27 cellular contexts compared by ENCODE assay signal in the genomic region with DNA sequence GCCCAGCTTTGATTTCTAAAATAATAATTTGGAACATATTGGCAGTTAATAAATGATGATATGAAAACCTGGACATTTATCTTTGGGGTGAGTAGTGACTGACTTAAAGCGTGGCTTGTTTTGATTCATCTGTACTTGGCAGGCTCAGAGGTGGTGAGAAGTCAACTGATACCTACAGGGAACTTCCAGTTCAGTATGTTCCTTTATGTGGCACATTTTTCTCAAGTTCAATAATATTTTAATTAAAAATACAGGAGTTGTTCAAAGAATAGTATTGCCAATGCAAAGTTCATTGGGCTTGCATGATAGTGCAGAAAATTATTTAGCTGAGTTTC.
"Had no signal": no experiment of that assay in that cellular context is flagged by ENCODE, and none has a peak within 500 bp of the region (broad histone marks: within the 10 kb centered on the region; RNA-seq: fewer than 3 reads in every experiment).

No MANE protein-coding gene starts in this region.

- H3K9me3 Mint-ChIP-seq: stimulated activated effector memory CD8-positive, alpha-beta T cell treated with anti-CD3 and anti-CD28 coated beads, Interleukin-12 subunit alpha, Interleukin-12 subunit beta, amount 100 ng/mL, for 72 hours; stimulated activated memory B cell treated with anti-CD40 and anti-IgM and Interleukin-4, amounts not matched to agents 10 μg/mL and 1 μg/mL and 100 μg/mL, for 72 hours; stimulated activated naive B cell treated with anti-CD40 and anti-IgM and Interleukin-4, amounts not matched to agents 10 μg/mL and 1 μg/mL and 100 μg/mL, for 72 hours; stimulated activated naive CD8-positive, alpha-beta T cell treated with anti-CD3 and anti-CD28 coated beads, Interleukin-15, amount 100 ng/mL, for 72 hours; stimulated activated naive CD8-positive, alpha-beta T cell treated with anti-CD3 and anti-CD28 coated beads, Interleukin-15, Interleukin-2, amounts not matched to agents 100 ng/mL and 50 ng/mL, for 24 hours; type B pancreatic cell had no signal

- H3K27ac Mint-ChIP-seq: stimulated activated effector memory CD8-positive, alpha-beta T cell treated with anti-CD3 and anti-CD28 coated beads, Interleukin-12 subunit alpha, Interleukin-12 subunit beta, amount 100 ng/mL, for 72 hours; stimulated activated memory B cell treated with anti-CD40 and anti-IgM and Interleukin-4, amounts not matched to agents 10 μg/mL and 1 μg/mL and 100 μg/mL, for 72 hours; stimulated activated naive B cell treated with anti-CD40 and anti-IgM and Interleukin-4, amounts not matched to agents 10 μg/mL and 1 μg/mL and 100 μg/mL, for 72 hours; stimulated activated naive CD8-positive, alpha-beta T cell treated with anti-CD3 and anti-CD28 coated beads, Interleukin-15, Interleukin-2, amounts not matched to agents 100 ng/mL and 50 ng/mL, for 24 hours; type B pancreatic cell had no signal

- DNase-seq: stimulated activated CD4-positive, alpha-beta T cell treated with anti-CD3 and anti-CD28 coated beads, Interleukin-2, amount 100 ng/mL, for 48 hours; stimulated activated CD4-positive, alpha-beta T cell treated with anti-CD3 and anti-CD28 coated beads, Interleukin-4, amount 100 ng/mL, for 1 hour; stimulated activated CD4-positive, alpha-beta T cell treated with anti-CD3 and anti-CD28 coated beads, Interleukin-4, amount 100 ng/mL, for 24 hours; stimulated activated CD4-positive, alpha-beta T cell treated with anti-CD3 and anti-CD28 coated beads, Interleukin-4, amount 100 ng/mL, for 4 hours; stimulated activated CD8-positive, alpha-beta memory T cell treated with anti-CD3 and anti-CD28 coated beads, Interleukin-4, amount 100 ng/mL, for 48 hours; stimulated activated naive B cell treated with anti-CD40 and anti-IgM and Interleukin-4, amounts not matched to agents 10 μg/mL and 1 μg/mL and 100 μg/mL, for 72 hours; stimulated activated naive CD4-positive, alpha-beta T cell; stimulated activated naive CD4-positive, alpha-beta T cell treated with Interleukin-2 at 50 U/mL for 16 hours; stimulated activated naive CD8-positive, alpha-beta T cell treated with anti-CD3 and anti-CD28 coated beads, Interleukin-15, amount 100 ng/mL, for 72 hours; stimulated activated naive CD8-positive, alpha-beta T cell treated with anti-CD3 and anti-CD28 coated beads, Interleukin-15, Interleukin-2, amounts not matched to agents 100 U/mL and 50 U/mL, for 24 hours; stomach; substantia nigra; testis; thyroid gland; tibial artery; transverse colon; trophoblast cell; uterus had no signal

- H3K36me3 ChIP-seq: stomach, suprapubic skin, thoracic aorta, thyroid gland, tibial nerve, transverse colon, upper lobe of left lung, uterus, vagina had no signal

- H3K4me1 Mint-ChIP-seq: stimulated activated effector memory CD8-positive, alpha-beta T cell treated with anti-CD3 and anti-CD28 coated beads, Interleukin-12 subunit alpha, Interleukin-12 subunit beta, amount 100 ng/mL, for 72 hours; stimulated activated naive CD8-positive, alpha-beta T cell treated with anti-CD3 and anti-CD28 coated beads, Interleukin-15, amount 100 ng/mL, for 72 hours had no signal

- H3K36me3 Mint-ChIP-seq: stimulated activated effector memory CD8-positive, alpha-beta T cell treated with anti-CD3 and anti-CD28 coated beads, Interleukin-12 subunit alpha, Interleukin-12 subunit beta, amount 100 ng/mL, for 72 hours; stimulated activated memory B cell treated with anti-CD40 and anti-IgM and Interleukin-4, amounts not matched to agents 10 μg/mL and 1 μg/mL and 100 μg/mL, for 72 hours; stimulated activated naive B cell treated with anti-CD40 and anti-IgM and Interleukin-4, amounts not matched to agents 10 μg/mL and 1 μg/mL and 100 μg/mL, for 72 hours; type B pancreatic cell had no signal

- H3K4me1 ChIP-seq: suprapubic skin, testis, tibial artery, upper lobe of left lung, uterus had no signal

- H3K27me3 Mint-ChIP-seq: stimulated activated memory B cell treated with anti-CD40 and anti-IgM and Interleukin-4, amounts not matched to agents 10 μg/mL and 1 μg/mL and 100 μg/mL, for 72 hours; stimulated activated naive CD8-positive, alpha-beta T cell treated with anti-CD3 and anti-CD28 coated beads, Interleukin-15, Interleukin-2, amounts not matched to agents 100 ng/mL and 50 ng/mL, for 24 hours had no signal

- H3K4me3 Mint-ChIP-seq: stimulated activated effector memory CD8-positive, alpha-beta T cell treated with anti-CD3 and anti-CD28 coated beads, Interleukin-12 subunit alpha, Interleukin-12 subunit beta, amount 100 ng/mL, for 72 hours; stimulated activated memory B cell treated with anti-CD40 and anti-IgM and Interleukin-4, amounts not matched to agents 10 μg/mL and 1 μg/mL and 100 μg/mL, for 72 hours; stimulated activated naive B cell treated with anti-CD40 and anti-IgM and Interleukin-4, amounts not matched to agents 10 μg/mL and 1 μg/mL and 100 μg/mL, for 72 hours; stimulated activated naive CD8-positive, alpha-beta T cell treated with anti-CD3 and anti-CD28 coated beads, Interleukin-15, amount 100 ng/mL, for 72 hours; stimulated activated naive CD8-positive, alpha-beta T cell treated with anti-CD3 and anti-CD28 coated beads, Interleukin-15, Interleukin-2, amounts not matched to agents 100 ng/mL and 50 ng/mL, for 24 hours; type B pancreatic cell had no signal

- H3K9me3 ChIP-seq: stomach, suprapubic skin, testis, thoracic aorta, thyroid gland, tibial artery, tibial nerve, transverse colon, upper lobe of left lung, uterus, vagina had no signal

- H3K27ac ChIP-seq: stomach, suprapubic skin, testis, thoracic aorta, thyroid gland, tibial artery, tibial nerve, transverse colon, upper lobe of left lung, uterus, vagina had no signal

- H3K4me3 ChIP-seq: stomach, suprapubic skin, testis, thoracic aorta, thyroid gland, tibial artery, tibial nerve, transverse colon, upper lobe of left lung, uterus, vagina had no signal

- H3K27me3 ChIP-seq: stomach, suprapubic skin, testis, thyroid gland, tibial artery, tibial nerve, transverse colon, upper lobe of left lung, uterus, vagina had no signal

- ATAC-seq: stimulated activated effector memory CD8-positive, alpha-beta T cell treated with anti-CD3 and anti-CD28 coated beads, Interleukin-12 subunit alpha, Interleukin-12 subunit beta, amount 100 ng/mL, for 72 hours; stimulated activated memory B cell treated with anti-CD40 and anti-IgM and Interleukin-4, amounts not matched to agents 10 μg/mL and 1 μg/mL and 100 μg/mL, for 72 hours; stimulated activated naive B cell treated with anti-CD40 and anti-IgM and Interleukin-4, amounts not matched to agents 10 μg/mL and 1 μg/mL and 100 μg/mL, for 72 hours; stimulated activated naive CD8-positive, alpha-beta T cell treated with anti-CD3 and anti-CD28 coated beads, Interleukin-15, amount 100 ng/mL, for 72 hours; stimulated activated naive CD8-positive, alpha-beta T cell treated with anti-CD3 and anti-CD28 coated beads, Interleukin-15, Interleukin-2, amounts not matched to agents 100 U/mL and 50 U/mL, for 24 hours had no signal
